Comparison of ENCODE assay signal across 8 cellular contexts in the genomic region with DNA sequence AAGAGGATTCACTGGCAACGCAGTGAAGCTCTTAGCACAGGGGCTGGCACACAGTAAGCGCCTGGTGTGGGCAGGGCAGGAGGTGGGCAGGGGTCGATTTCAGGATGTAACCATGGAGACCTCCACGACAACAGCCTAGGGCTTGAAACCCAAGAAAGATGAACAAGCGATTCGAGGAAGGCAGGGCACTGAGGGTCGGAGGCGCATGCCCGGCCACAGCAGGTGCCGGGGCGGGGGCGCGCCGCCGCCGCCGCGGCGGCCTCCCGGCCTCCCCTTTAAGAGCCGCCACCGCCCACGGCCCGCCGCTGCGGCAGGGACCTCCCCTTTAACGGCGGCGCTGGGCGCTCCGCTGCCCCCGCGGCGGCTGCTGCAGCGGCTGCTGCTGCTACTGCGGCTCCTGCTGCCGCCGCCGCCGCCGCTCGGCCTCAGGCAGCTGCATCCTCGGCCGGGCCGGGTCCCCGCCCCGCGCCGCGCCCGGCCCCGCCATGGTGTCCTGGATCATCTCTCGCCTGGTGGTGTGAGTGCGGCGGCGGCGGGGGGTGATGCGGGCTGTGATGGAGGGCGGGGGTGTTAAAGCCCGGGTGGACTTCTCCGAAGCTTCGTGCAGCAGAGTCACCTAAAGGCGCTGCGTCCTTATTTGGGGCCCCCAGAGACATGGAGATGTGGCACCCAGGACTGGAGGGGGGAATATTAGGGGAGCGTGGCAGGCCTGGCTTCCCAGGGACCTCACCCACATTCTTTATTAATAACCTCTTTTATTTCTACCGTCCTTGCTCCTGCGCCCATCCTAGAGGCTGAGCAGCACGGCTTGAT. TPM values are rescaled to one million over a fixed set of nuclear protein-coding genes. Genes with fewer than 3 reads are reported as not detected.
A peak's percentile ranks its signal among the peaks of the same experiment; 100 is the strongest.
DNase-seq lines count a peak whose midpoint lies in the region; ATAC-seq, FAIRE-seq and TF ChIP-seq lines count a peak whose summit lies in the region.

A gene with protein sequence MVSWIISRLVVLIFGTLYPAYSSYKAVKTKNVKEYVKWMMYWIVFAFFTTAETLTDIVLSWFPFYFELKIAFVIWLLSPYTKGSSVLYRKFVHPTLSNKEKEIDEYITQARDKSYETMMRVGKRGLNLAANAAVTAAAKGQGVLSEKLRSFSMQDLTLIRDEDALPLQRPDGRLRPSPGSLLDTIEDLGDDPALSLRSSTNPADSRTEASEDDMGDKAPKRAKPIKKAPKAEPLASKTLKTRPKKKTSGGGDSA (plus strand): TSS at position 334 of the 813 bp plus-strand sequence. CDS start 152 bp downstream, at position 486.

- peaks cover 4% of the 10 kb centered on the region for H3K27me3 ChIP-seq in mucosa of stomach (ENCODE audit: control insufficient read depth, insufficient read depth, low read length)

- peak within 1 kb of the TSS; percentile 29 for H3K9ac ChIP-seq in mucosa of stomach (ENCODE audit: low read length)

- H3K4me1 ChIP-seq in mucosa of stomach (ENCODE audit: control insufficient read depth, insufficient read depth, low read length), result peaks cover 5% of the 10 kb centered on the region

- peak; percentile 74 for FAIRE-seq in GM12892 (lab: Jason Lieb, UNC)

- peak; percentile 78 for DNase-seq in GM12892 (ENCODE audit: insufficient read length)
- DNase-seq in NCI-H446 treated with DMSO at 0.1 percent for 48 hours (lab: John Stamatoyannopoulos, UW), result peak; percentile 17
- peak; percentile 72 for DNase-seq in activated CD8-positive, alpha-beta memory T cell treated with anti-CD3 and anti-CD28 coated beads, Interleukin-2, amount 50 U/mL, for 4 hours
- peak; percentile 51 for DNase-seq in epithelial cell of esophagus (ENCODE audit: low read depth)
- peak; percentile 64 for DNase-seq in stimulated activated naive CD4-positive, alpha-beta T cell treated with Interleukin-2 at 50 U/mL for 16 hours (lab: John Stamatoyannopoulos, UW)
- no peak for DNase-seq in GOT3 (lab: John Stamatoyannopoulos, UW)

- H3K9me3 ChIP-seq in mucosa of stomach (ENCODE audit: control insufficient read depth, low read length), result no peaks in the 10 kb centered on the region

- H3K4me3 ChIP-seq in epithelial cell of esophagus (ENCODE audit: low read length), result peak within 1 kb of the TSS; percentile 40
- no peak within 1 kb of the TSS for H3K4me3 ChIP-seq in mucosa of stomach (ENCODE audit: low read length)

- TF ChIP-seq POLR2A in GM12892 (IDR thresholded peaks at IDR 0.05; ENCODE audit: low read depth, low read length), result no peak

- peaks cover 8% of the 10 kb centered on the region for H3K36me3 ChIP-seq in mucosa of stomach (ENCODE audit: control insufficient read depth, insufficient read depth, low read length)

- peak; percentile 71 for ATAC-seq in HG02852 (IDR thresholded peaks at IDR 0.05; ENCODE audit: unreplicated experiment)

- TF ChIP-seq CTCF in epithelial cell of esophagus (IDR thresholded peaks at IDR 0.05; ENCODE audit: insufficient read depth, low read depth, low read length, missing control alignments), result no peak

RNA-seq across cellular contexts. Expression of the gene that starts here (rescaled TPM):
- polyA plus RNA-seq in GM12892 (2012; ENCODE audit: missing spikeins), result 1.3 TPM
